ENCODE assay signal across 1 cellular context in the genomic region with DNA sequence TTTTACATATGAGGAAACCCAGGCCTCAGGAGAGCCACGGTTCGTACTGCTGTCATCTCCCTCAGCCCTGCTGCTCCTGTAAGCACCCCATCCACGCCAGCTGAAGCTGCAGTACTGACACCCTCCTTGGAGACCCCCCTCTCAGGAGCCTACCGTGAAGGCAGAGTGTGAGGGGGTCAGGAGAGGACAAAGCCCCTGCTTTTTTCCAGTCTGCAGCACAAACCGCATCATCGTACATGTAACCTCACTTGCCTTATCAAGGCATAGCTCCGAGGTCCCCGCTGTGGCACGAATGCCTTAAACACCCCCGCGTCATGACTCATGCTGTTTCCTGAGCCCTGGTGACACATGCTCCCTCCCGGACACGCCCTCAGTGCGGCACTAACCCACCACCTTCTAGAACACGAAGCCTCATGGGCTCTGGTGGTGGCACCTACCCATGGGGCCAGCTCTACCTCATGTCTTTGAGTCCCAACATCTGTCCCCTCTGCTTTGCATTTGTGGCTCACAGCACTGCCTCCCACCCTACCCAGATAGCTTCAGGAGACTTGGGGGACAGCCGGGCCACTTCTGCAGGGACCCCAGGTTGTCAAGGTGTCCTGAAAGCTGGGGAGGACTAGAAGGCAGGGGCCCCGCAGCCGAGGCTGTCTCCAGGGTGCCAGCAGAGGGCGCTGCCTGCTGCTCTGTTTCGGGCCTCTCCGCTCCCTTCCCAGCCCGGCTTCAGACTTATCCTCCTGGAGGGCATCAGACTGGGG.
TF ChIP-seq lines count a peak whose summit lies in the region.

No MANE protein-coding gene starts in this region.

TF ChIP-seq in K562, 482 proteins besides CTCF, POLR2A, EP300 and RAD21 (continued from another document and continues in another):
- TF ChIP-seq ZNF41 (CRISPR knock-in tag; conservative IDR thresholded peaks at IDR 0.05) (no peak), ZNF589 (CRISPR knock-in tag; IDR thresholded peaks at IDR 0.05; ENCODE audit: low read depth) (peak; percentile 95; the same call in 1 of the 2 replicates), CREB1 (IDR thresholded peaks at IDR 0.05) (peak; percentile 72), CREB1 (CRISPR knock-in tag; IDR thresholded peaks at IDR 0.05) (peak; percentile 81), NRF1 (conservative IDR thresholded peaks at IDR 0.05 in 1 of 2, IDR thresholded peaks at IDR 0.05 in 1 of 2) (peak; percentile 55 to 59; a peak in 3 of 4 replicates), CREM (IDR thresholded peaks at IDR 0.05; ENCODE audit: low read depth) (peak; percentile 91), HMG20B (CRISPR knock-in tag; IDR thresholded peaks at IDR 0.05) (no peak), ZBTB40 (IDR thresholded peaks at IDR 0.05) (peak; percentile 57), ZBTB40 (CRISPR knock-in tag; IDR thresholded peaks at IDR 0.05) (peak; percentile 62; the same call in 1 of the 2 replicates), CBFA2T2 (conservative IDR thresholded peaks at IDR 0.05) (peak; percentile 60), FOXO4 (CRISPR knock-in tag; IDR thresholded peaks at IDR 0.05) (0 out of 2 replicates have a peak, but pooled peaks have one; percentile 36), NONO (IDR thresholded peaks at IDR 0.05; ENCODE audit: low read depth in 2 of 2, low read length in 1 of 2) (peak in 1 of 2 experiments; percentile 58; a peak in 1 of 4 replicates), ZNF592 (IDR thresholded peaks at IDR 0.05) (peak; percentile 99), CBFB (CRISPR knock-in tag; IDR thresholded peaks at IDR 0.05) (peak; percentile 82; the same call in 1 of the 2 replicates), ZNF511 (CRISPR knock-in tag; IDR thresholded peaks at IDR 0.05) (peak; percentile 70; the same call in 1 of the 2 replicates), MEIS2 (IDR thresholded peaks at IDR 0.05; ENCODE audit: partially characterized antibody) (peak; percentile 84), LARP7 (IDR thresholded peaks at IDR 0.05) (no peak), NCOA1 (IDR thresholded peaks at IDR 0.05; ENCODE audit: low read depth) (peak; percentile 88), ELF4 (CRISPR knock-in tag; IDR thresholded peaks at IDR 0.05) (peak; percentile 2; the same call in 1 of the 2 replicates), ETV5 (CRISPR knock-in tag; IDR thresholded peaks at IDR 0.05; ENCODE audit: low read depth) (peak; percentile 87), GABPB1 (CRISPR knock-in tag; IDR thresholded peaks at IDR 0.05) (peak; percentile 81), DPF2 (IDR thresholded peaks at IDR 0.05) (peak; percentile 99), HNRNPL (IDR thresholded peaks at IDR 0.05; ENCODE audit: low read depth, low read length) (0 out of 2 replicates have a peak, but pooled peaks have one; percentile 35), TEAD2 (tag; IDR thresholded peaks at IDR 0.05) (no peak), SMARCB1 (IDR thresholded peaks at IDR 0.05; ENCODE audit: insufficient read length, low read depth) (peak; percentile 99), SP1 (CRISPR knock-in tag; IDR thresholded peaks at IDR 0.05) (peak; percentile 90)
- TF ChIP-seq, protein P1, sequence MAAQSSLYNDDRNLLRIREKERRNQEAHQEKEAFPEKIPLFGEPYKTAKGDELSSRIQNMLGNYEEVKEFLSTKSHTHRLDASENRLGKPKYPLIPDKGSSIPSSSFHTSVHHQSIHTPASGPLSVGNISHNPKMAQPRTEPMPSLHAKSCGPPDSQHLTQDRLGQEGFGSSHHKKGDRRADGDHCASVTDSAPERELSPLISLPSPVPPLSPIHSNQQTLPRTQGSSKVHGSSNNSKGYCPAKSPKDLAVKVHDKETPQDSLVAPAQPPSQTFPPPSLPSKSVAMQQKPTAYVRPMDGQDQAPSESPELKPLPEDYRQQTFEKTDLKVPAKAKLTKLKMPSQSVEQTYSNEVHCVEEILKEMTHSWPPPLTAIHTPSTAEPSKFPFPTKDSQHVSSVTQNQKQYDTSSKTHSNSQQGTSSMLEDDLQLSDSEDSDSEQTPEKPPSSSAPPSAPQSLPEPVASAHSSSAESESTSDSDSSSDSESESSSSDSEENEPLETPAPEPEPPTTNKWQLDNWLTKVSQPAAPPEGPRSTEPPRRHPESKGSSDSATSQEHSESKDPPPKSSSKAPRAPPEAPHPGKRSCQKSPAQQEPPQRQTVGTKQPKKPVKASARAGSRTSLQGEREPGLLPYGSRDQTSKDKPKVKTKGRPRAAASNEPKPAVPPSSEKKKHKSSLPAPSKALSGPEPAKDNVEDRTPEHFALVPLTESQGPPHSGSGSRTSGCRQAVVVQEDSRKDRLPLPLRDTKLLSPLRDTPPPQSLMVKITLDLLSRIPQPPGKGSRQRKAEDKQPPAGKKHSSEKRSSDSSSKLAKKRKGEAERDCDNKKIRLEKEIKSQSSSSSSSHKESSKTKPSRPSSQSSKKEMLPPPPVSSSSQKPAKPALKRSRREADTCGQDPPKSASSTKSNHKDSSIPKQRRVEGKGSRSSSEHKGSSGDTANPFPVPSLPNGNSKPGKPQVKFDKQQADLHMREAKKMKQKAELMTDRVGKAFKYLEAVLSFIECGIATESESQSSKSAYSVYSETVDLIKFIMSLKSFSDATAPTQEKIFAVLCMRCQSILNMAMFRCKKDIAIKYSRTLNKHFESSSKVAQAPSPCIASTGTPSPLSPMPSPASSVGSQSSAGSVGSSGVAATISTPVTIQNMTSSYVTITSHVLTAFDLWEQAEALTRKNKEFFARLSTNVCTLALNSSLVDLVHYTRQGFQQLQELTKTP (IDR thresholded peaks at IDR 0.05; ENCODE audit: low read depth in 1 of 2, partially characterized antibody in 2 of 2), result peak in 1 of 2 experiments; percentile 67
- TF ChIP-seq, protein P2, sequence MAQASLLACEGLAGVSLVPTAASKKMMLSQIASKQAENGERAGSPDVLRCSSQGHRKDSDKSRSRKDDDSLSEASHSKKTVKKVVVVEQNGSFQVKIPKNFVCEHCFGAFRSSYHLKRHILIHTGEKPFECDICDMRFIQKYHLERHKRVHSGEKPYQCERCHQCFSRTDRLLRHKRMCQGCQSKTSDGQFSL (CRISPR knock-in tag; IDR thresholded peaks at IDR 0.05), result peak; percentile 81
- TF ChIP-seq, protein P2 (tag; IDR thresholded peaks at IDR 0.05), result no peak
- TF ChIP-seq, protein P3, sequence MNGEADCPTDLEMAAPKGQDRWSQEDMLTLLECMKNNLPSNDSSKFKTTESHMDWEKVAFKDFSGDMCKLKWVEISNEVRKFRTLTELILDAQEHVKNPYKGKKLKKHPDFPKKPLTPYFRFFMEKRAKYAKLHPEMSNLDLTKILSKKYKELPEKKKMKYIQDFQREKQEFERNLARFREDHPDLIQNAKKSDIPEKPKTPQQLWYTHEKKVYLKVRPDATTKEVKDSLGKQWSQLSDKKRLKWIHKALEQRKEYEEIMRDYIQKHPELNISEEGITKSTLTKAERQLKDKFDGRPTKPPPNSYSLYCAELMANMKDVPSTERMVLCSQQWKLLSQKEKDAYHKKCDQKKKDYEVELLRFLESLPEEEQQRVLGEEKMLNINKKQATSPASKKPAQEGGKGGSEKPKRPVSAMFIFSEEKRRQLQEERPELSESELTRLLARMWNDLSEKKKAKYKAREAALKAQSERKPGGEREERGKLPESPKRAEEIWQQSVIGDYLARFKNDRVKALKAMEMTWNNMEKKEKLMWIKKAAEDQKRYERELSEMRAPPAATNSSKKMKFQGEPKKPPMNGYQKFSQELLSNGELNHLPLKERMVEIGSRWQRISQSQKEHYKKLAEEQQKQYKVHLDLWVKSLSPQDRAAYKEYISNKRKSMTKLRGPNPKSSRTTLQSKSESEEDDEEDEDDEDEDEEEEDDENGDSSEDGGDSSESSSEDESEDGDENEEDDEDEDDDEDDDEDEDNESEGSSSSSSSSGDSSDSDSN (IDR thresholded peaks at IDR 0.05; ENCODE audit: borderline replicate concordance in 1 of 2, low read depth in 2 of 2, low read length in 2 of 2), result no peak
